ENCODE assay signal across 10 cellular contexts in the genomic region with DNA sequence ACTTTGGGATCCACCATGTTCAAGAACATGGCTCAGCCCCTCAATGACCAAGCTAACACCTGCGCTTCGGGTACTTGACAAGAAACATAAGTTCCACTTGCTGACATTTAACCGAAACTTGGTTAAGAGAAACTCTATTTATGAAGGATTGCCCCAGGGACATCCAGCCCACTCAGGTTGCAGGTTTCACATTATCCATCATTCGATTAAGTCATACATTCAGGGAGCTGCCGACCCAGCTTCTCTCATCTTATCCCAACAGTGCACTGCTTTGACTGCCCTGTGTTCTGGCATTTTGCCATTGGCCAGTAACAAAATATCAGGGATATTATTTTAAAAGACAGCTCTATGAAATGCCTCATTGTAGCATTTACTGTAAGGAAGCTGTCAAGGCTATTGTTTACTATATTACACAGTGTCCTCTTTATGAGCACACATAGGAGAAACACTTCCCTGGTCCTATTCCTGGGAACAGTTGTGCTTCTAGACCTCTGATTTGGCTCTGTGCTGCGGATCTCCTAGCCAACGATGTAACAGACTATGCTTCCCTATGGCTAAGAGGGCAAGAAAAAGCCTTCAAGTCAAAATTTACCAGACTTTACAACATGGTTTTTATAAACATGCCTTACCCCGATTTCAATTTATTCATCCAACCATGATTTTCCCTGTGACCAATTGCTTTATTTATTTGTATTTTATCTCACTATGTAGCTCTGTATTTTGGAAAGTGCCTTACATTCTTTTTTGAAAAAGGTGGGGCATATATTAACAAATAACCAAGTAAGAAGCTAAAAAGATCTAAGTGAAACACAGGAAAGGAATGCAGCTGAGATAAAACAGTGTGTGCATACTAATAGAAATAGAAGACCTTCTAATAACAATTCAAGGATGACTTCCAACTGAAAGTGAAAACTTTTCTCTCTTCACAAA.
DNase-seq lines count a peak whose midpoint lies in the region; ATAC-seq, FAIRE-seq and TF ChIP-seq lines count a peak whose summit lies in the region.
"Had no signal": no experiment of that assay in that cellular context is flagged by ENCODE, and none has a peak within 500 bp of the region (broad histone marks: within the 10 kb centered on the region; RNA-seq: fewer than 3 reads in every experiment).

No MANE protein-coding gene starts in this region.

- no peak overlapping the region for H3K4me2 ChIP-seq in K562 (ENCODE audit: insufficient read depth, low read length)

- no peaks in the 10 kb centered on the region for H3K27me3 Mint-ChIP-seq in activated naive CD8-positive, alpha-beta T cell treated with anti-CD3 and anti-CD28 coated beads, Interleukin-2, amount 50 U/mL, for 24 hours
- no peaks in the 10 kb centered on the region for H3K27me3 Mint-ChIP-seq in activated naive CD8-positive, alpha-beta T cell treated with anti-CD3 and anti-CD28 coated beads for 36 hours
- H3K27me3 Mint-ChIP-seq: activated naive CD8-positive, alpha-beta T cell had no signal

- FAIRE-seq in K562 (lab: Jason Lieb, UNC) = no peak

- POLR2A ChIA-PET in K562 (lab: Yijun Ruan, JAX) = no interaction called here

- no peaks in the 10 kb centered on the region for H3K36me3 ChIP-seq in K562 (ENCODE audit: control insufficient read depth, insufficient read depth, low read length)
- H3K36me3 ChIP-seq in upper lobe of right lung = no peaks in the 10 kb centered on the region
- H3K36me3 ChIP-seq in vagina = no peaks in the 10 kb centered on the region

- peaks cover 52% of the 10 kb centered on the region for H3K4me1 Mint-ChIP-seq in activated naive CD8-positive, alpha-beta T cell treated with anti-CD3 and anti-CD28 coated beads, Interleukin-2, amount 50 U/mL, for 24 hours
- H3K4me1 Mint-ChIP-seq in activated naive CD8-positive, alpha-beta T cell treated with anti-CD3 and anti-CD28 coated beads for 36 hours = peaks cover 52% of the 10 kb centered on the region

- H3K4me1 ChIP-seq in K562 (replicated peaks in 1 of 2; ENCODE audit: control insufficient read depth in 2 of 2, insufficient read depth in 2 of 2, low read length in 2 of 2) = no peaks in the 10 kb centered on the region
- H3K4me1 ChIP-seq in upper lobe of right lung = peaks cover 8% of the 10 kb centered on the region
- peaks cover 17% of the 10 kb centered on the region for H3K4me1 ChIP-seq in vagina

- no peaks in the 10 kb centered on the region for H3K9me3 ChIP-seq in K562 (replicated peaks; ENCODE audit: control insufficient read depth, insufficient read depth, low read depth, low read length)
- no peaks in the 10 kb centered on the region for H3K9me3 ChIP-seq in upper lobe of right lung
- no peaks in the 10 kb centered on the region for H3K9me3 ChIP-seq in vagina

- in situ Hi-C loops in K562 (cut with MboI) = no loop called here

- intact Hi-C loops in K562 (cut with micrococcal nuclease) = no loop called here
- intact Hi-C loops in upper lobe of right lung (cut with DNase I) = no loop called here
- intact Hi-C loops in vagina (cut with DNase I) = no loop called here

- peak overlapping the region; percentile 34 for H3K27ac Mint-ChIP-seq in activated naive CD8-positive, alpha-beta T cell treated with anti-CD3 and anti-CD28 coated beads, Interleukin-2, amount 50 U/mL, for 24 hours
- H3K27ac Mint-ChIP-seq in activated naive CD8-positive, alpha-beta T cell treated with anti-CD3 and anti-CD28 coated beads for 36 hours = no peak overlapping the region

- CTCF ChIA-PET in K562 (lab: Yijun Ruan, JAX; ENCODE audit: low intra/inter-chr PET ratio) = no interaction called here

- TF ChIP-seq POLR2A in K562 (conservative IDR thresholded peaks at IDR 0.05) = no peak
- no peak for TF ChIP-seq POLR2A in vagina (IDR thresholded peaks at IDR 0.05)

- H3K79me2 ChIP-seq in K562 (ENCODE audit: control insufficient read depth, insufficient read depth, low read length) = no peaks in the 10 kb centered on the region

- no peaks in the 10 kb centered on the region for H3K9me1 ChIP-seq in K562 (ENCODE audit: control insufficient read depth, insufficient read depth, low read length)

- H3K36me3 Mint-ChIP-seq in activated naive CD8-positive, alpha-beta T cell treated with anti-CD3 and anti-CD28 coated beads, Interleukin-2, amount 50 U/mL, for 24 hours (ENCODE audit: low read depth) = peaks cover 29% of the 10 kb centered on the region
- peaks cover 29% of the 10 kb centered on the region for H3K36me3 Mint-ChIP-seq in activated naive CD8-positive, alpha-beta T cell treated with anti-CD3 and anti-CD28 coated beads for 36 hours

- ATAC-seq in activated naive CD8-positive, alpha-beta T cell treated with anti-CD3 and anti-CD28 coated beads, Interleukin-2, amount 50 U/mL, for 24 hours = peak; percentile 3
- ATAC-seq in K562 (no peak), upper lobe of right lung (peak; percentile 21)

- H3K27ac ChIP-seq in K562 (ENCODE audit: extremely low read depth, low read depth, low read length) (no peak overlapping the region), upper lobe of right lung (peak overlapping the region; percentile 49), vagina (no peak overlapping the region)

- H3K4me3 ChIP-seq in K562 (no peak overlapping the region), upper lobe of right lung (no peak overlapping the region), vagina (no peak overlapping the region)

- no peak for TF ChIP-seq EP300 in K562 (IDR thresholded peaks at IDR 0.05; ENCODE audit: low read length)

- no peaks in the 10 kb centered on the region for H3K9me3 Mint-ChIP-seq in activated naive CD8-positive, alpha-beta T cell treated with anti-CD3 and anti-CD28 coated beads, Interleukin-2, amount 50 U/mL, for 24 hours
- no peaks in the 10 kb centered on the region for H3K9me3 Mint-ChIP-seq in activated naive CD8-positive, alpha-beta T cell treated with anti-CD3 and anti-CD28 coated beads for 36 hours

- BruUV-seq in K562 (replicated peaks; lab: Mats Ljungman, UMichigan) = no TSS peak

- no peaks in the 10 kb centered on the region for H4K20me1 ChIP-seq in K562 (replicated peaks; ENCODE audit: control insufficient read depth, insufficient read depth, low read length)

- 4% methylated on average over 8 of the region's 8 CpGs for whole genome bisulfite sequencing in K562 (ENCODE audit: insufficient coverage, low coverage, missing lambda C conversion rate)

- peaks cover 0 to 8% of the 10 kb centered on the region in 2 experiments; a peak in 1 of 5 replicates for H3K27me3 ChIP-seq in K562 (ENCODE audit: control insufficient read depth in 2 of 2, insufficient read depth in 2 of 2, low read length in 2 of 2)
- no peaks in the 10 kb centered on the region for H3K27me3 ChIP-seq in upper lobe of right lung
- H3K27me3 ChIP-seq in vagina = no peaks in the 10 kb centered on the region

- H2AFZ ChIP-seq in K562 (ENCODE audit: low read depth, low read length) = no peak overlapping the region

- no peak overlapping the region for H3K9ac ChIP-seq in K562 (ENCODE audit: insufficient read depth in 1 of 2, low read depth in 2 of 2, low read length in 2 of 2)

- TF ChIP-seq CTCF in K562 (IDR thresholded peaks at IDR 0.05 in 2 of 3, conservative IDR thresholded peaks at IDR 0.05 in 1 of 3; ENCODE audit: insufficient read depth in 2 of 3, low read depth in 1 of 3, low read length in 3 of 3) (no peak), upper lobe of right lung (IDR thresholded peaks at IDR 0.05) (no peak), vagina (IDR thresholded peaks at IDR 0.05) (no peak)

- H3K4me3 Mint-ChIP-seq in activated naive CD8-positive, alpha-beta T cell treated with anti-CD3 and anti-CD28 coated beads, Interleukin-2, amount 50 U/mL, for 24 hours = no peak overlapping the region
- no peak overlapping the region for H3K4me3 Mint-ChIP-seq in activated naive CD8-positive, alpha-beta T cell treated with anti-CD3 and anti-CD28 coated beads for 36 hours
- H3K4me3 Mint-ChIP-seq: activated naive CD8-positive, alpha-beta T cell had no signal

- DNase-seq in activated naive CD8-positive, alpha-beta T cell treated with anti-CD3 and anti-CD28 coated beads, Interleukin-2, amount 50 U/mL, for 24 hours = no peak
- DNase-seq in activated naive CD8-positive, alpha-beta T cell treated with anti-CD3 and anti-CD28 coated beads for 36 hours = no peak
- DNase-seq in K562 (ENCODE audit: extremely low read depth in 1 of 4, low spot score in 3 of 4) (no peak), left kidney (ENCODE audit: low read depth, low spot score) (peak; percentile 17), upper lobe of right lung (no peak), HuH-7.5 (ENCODE audit: low spot score) (no peak), NCI-H82 treated with DMSO at 0.1 percent for 48 hours (lab: John Stamatoyannopoulos, UW; ENCODE audit: unreplicated experiment) (no peak), vagina (ENCODE audit: extremely low spot score in 2 of 2) (no peak)
- DNase-seq: NCI-H1930 had no signal

- no peak for TF ChIP-seq RAD21 in K562 (CRISPR knock-in tag; conservative IDR thresholded peaks at IDR 0.05 in 1 of 2, IDR thresholded peaks at IDR 0.05 in 1 of 2)

TF ChIP-seq in K562, 482 proteins besides CTCF, POLR2A, EP300 and RAD21:
- TF ChIP-seq NFIC (IDR thresholded peaks at IDR 0.05) (0 out of 2 replicates have a peak, but pooled peaks have one; percentile 8), FOXP1 (CRISPR knock-in tag; IDR thresholded peaks at IDR 0.05) (no peak)
TF ChIP-seq in K562: peak in this region for 1.
